Comparison of ENCODE assay signal across 1 cellular context in the genomic region with DNA sequence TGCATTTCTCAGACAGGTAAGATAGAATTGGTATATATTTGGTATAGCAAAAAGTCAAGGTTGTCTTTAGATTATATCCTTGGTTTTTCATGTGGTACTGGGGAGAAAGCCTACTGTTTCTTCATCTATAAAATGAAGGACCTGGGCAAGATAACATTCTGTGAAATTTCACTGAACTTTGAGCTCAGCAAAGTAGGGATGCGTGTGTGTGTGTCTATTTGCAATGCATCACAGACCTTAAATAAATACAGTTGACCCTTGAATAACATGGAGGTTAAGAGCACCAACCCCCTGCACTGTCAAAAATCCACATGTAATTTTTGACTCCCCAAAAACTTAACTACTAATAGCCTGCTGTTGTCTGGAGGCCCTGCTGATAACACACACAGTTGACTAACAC.
TF ChIP-seq lines count a peak whose summit lies in the region.

No MANE protein-coding gene starts in this region.

TF ChIP-seq in HepG2, 621 proteins besides CTCF, POLR2A, EP300 and RAD21 (continued from another document and continues in another):
- TF ChIP-seq ZNF496 (CRISPR knock-in tag; IDR thresholded peaks at IDR 0.05; ENCODE audit: insufficient replicate concordance) (no peak), ZBTB20 (CRISPR knock-in tag; IDR thresholded peaks at IDR 0.05; ENCODE audit: borderline replicate concordance, low read depth) (no peak), TCF7 (IDR thresholded peaks at IDR 0.05; ENCODE audit: low read depth) (no peak), CHCHD3 (CRISPR knock-in tag; IDR thresholded peaks at IDR 0.05) (no peak), ELF3 (CRISPR knock-in tag; IDR thresholded peaks at IDR 0.05) (no peak), FOXO1 (CRISPR knock-in tag; IDR thresholded peaks at IDR 0.05) (no peak; the same call in 1 of the 2 replicates), PCBP1 (IDR thresholded peaks at IDR 0.05; ENCODE audit: borderline replicate concordance, low read depth, low read length) (no peak), HNRNPUL1 (IDR thresholded peaks at IDR 0.05; ENCODE audit: low read depth, low read length) (no peak), KAT8 (CRISPR knock-in tag; IDR thresholded peaks at IDR 0.05) (0 out of 2 replicates have a peak, but pooled peaks have one; percentile 17), NCOA2 (CRISPR knock-in tag; IDR thresholded peaks at IDR 0.05) (0 out of 2 replicates have a peak, but pooled peaks have one; percentile 26), ONECUT2 (CRISPR knock-in tag; IDR thresholded peaks at IDR 0.05) (no peak), MEIS1 (CRISPR knock-in tag; IDR thresholded peaks at IDR 0.05; ENCODE audit: borderline replicate concordance) (no peak), REL (CRISPR knock-in tag; conservative IDR thresholded peaks at IDR 0.05) (no peak), EED (CRISPR knock-in tag; IDR thresholded peaks at IDR 0.05) (no peak), TCF12 (IDR thresholded peaks at IDR 0.05) (no peak), TCF12 (CRISPR knock-in tag; IDR thresholded peaks at IDR 0.05) (no peak), ZSCAN12 (CRISPR knock-in tag; IDR thresholded peaks at IDR 0.05) (no peak), ZNF20 (CRISPR knock-in tag; IDR thresholded peaks at IDR 0.05) (no peak), PRDM10 (CRISPR knock-in tag; IDR thresholded peaks at IDR 0.05; ENCODE audit: low read depth) (no peak), ZNF180 (CRISPR knock-in tag; IDR thresholded peaks at IDR 0.05; ENCODE audit: borderline replicate concordance, low read depth) (no peak), ISX (CRISPR knock-in tag; conservative IDR thresholded peaks at IDR 0.05) (no peak), ZNF296 (CRISPR knock-in tag; conservative IDR thresholded peaks at IDR 0.05) (no peak), ERF (CRISPR knock-in tag; IDR thresholded peaks at IDR 0.05) (no peak), ZNF709 (CRISPR knock-in tag; IDR thresholded peaks at IDR 0.05) (no peak), MAX (IDR thresholded peaks at IDR 0.05) (no peak), E2F5 (CRISPR knock-in tag; conservative IDR thresholded peaks at IDR 0.05) (no peak), SKI (IDR thresholded peaks at IDR 0.05; ENCODE audit: partially characterized antibody) (peak; percentile 68), ZNF276 (CRISPR knock-in tag; IDR thresholded peaks at IDR 0.05; ENCODE audit: low read depth) (no peak), ZNF609 (CRISPR knock-in tag; IDR thresholded peaks at IDR 0.05; ENCODE audit: borderline replicate concordance) (peak; percentile 33; the same call in 1 of the 2 replicates), DMAP1 (CRISPR knock-in tag; IDR thresholded peaks at IDR 0.05) (no peak)
- TF ChIP-seq, protein P1, sequence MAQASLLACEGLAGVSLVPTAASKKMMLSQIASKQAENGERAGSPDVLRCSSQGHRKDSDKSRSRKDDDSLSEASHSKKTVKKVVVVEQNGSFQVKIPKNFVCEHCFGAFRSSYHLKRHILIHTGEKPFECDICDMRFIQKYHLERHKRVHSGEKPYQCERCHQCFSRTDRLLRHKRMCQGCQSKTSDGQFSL (CRISPR knock-in tag; IDR thresholded peaks at IDR 0.05) = no peak
- TF ChIP-seq, protein P2, sequence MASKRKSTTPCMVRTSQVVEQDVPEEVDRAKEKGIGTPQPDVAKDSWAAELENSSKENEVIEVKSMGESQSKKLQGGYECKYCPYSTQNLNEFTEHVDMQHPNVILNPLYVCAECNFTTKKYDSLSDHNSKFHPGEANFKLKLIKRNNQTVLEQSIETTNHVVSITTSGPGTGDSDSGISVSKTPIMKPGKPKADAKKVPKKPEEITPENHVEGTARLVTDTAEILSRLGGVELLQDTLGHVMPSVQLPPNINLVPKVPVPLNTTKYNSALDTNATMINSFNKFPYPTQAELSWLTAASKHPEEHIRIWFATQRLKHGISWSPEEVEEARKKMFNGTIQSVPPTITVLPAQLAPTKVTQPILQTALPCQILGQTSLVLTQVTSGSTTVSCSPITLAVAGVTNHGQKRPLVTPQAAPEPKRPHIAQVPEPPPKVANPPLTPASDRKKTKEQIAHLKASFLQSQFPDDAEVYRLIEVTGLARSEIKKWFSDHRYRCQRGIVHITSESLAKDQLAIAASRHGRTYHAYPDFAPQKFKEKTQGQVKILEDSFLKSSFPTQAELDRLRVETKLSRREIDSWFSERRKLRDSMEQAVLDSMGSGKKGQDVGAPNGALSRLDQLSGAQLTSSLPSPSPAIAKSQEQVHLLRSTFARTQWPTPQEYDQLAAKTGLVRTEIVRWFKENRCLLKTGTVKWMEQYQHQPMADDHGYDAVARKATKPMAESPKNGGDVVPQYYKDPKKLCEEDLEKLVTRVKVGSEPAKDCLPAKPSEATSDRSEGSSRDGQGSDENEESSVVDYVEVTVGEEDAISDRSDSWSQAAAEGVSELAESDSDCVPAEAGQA (IDR thresholded peaks at IDR 0.05; ENCODE audit: low read depth) = no peak
- TF ChIP-seq, protein P2 (CRISPR knock-in tag; IDR thresholded peaks at IDR 0.05; ENCODE audit: borderline replicate concordance) = no peak
- TF ChIP-seq, protein P3, sequence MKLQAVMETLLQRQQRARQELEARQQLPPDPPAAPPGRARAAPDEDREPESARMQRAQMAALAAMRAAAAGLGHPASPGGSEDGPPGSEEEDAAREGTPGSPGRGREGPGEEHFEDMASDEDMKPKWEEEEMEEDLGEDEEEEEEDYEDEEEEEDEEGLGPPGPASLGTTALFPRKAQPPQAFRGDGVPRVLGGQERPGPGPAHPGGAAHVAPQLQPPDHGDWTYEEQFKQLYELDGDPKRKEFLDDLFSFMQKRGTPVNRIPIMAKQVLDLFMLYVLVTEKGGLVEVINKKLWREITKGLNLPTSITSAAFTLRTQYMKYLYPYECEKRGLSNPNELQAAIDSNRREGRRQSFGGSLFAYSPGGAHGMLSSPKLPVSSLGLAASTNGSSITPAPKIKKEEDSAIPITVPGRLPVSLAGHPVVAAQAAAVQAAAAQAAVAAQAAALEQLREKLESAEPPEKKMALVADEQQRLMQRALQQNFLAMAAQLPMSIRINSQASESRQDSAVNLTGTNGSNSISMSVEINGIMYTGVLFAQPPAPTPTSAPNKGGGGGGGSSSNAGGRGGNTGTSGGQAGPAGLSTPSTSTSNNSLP (IDR thresholded peaks at IDR 0.05; ENCODE audit: low read depth, low read length) = peak; percentile 54; the same call in 1 of the 2 replicates
- TF ChIP-seq, protein P4, sequence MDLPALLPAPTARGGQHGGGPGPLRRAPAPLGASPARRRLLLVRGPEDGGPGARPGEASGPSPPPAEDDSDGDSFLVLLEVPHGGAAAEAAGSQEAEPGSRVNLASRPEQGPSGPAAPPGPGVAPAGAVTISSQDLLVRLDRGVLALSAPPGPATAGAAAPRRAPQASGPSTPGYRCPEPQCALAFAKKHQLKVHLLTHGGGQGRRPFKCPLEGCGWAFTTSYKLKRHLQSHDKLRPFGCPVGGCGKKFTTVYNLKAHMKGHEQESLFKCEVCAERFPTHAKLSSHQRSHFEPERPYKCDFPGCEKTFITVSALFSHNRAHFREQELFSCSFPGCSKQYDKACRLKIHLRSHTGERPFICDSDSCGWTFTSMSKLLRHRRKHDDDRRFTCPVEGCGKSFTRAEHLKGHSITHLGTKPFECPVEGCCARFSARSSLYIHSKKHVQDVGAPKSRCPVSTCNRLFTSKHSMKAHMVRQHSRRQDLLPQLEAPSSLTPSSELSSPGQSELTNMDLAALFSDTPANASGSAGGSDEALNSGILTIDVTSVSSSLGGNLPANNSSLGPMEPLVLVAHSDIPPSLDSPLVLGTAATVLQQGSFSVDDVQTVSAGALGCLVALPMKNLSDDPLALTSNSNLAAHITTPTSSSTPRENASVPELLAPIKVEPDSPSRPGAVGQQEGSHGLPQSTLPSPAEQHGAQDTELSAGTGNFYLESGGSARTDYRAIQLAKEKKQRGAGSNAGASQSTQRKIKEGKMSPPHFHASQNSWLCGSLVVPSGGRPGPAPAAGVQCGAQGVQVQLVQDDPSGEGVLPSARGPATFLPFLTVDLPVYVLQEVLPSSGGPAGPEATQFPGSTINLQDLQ (CRISPR knock-in tag; IDR thresholded peaks at IDR 0.05) = no peak
